20 cellular contexts compared by ENCODE assay signal in the genomic region with DNA sequence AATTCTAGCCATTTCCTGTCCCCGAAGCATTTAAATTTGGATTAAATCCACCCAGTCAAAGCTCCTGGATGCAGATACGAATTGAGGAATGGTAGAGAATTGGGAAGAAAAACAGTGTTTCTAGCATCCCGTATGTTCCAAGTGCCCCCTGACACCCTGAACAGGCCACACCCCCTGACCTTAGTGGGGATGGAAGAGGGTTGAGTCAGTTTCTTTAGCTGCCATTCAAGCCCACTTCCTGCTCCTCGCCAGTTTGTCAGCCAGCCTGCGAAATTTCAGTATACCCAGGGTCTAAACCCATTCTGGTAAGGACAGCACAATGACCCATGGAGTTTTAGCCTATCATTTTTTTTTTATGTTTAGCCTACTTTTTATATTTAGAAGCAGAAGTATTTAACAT.
"Had no signal": no experiment of that assay in that cellular context is flagged by ENCODE, and none has a peak within 500 bp of the region (broad histone marks: within the 10 kb centered on the region; RNA-seq: fewer than 3 reads in every experiment).

No MANE protein-coding gene starts in this region.

- H3K9me3 ChIP-seq: suprapubic skin had no signal

- H3K27me3 ChIP-seq: hepatocyte, suprapubic skin had no signal

- DNase-seq: activated B cell treated with CpG ODN at 0.5 μM for 24 hours; activated CD4-positive, alpha-beta T cell treated with anti-CD3 and anti-CD28 coated beads, Interleukin-2, amount 10 ng/mL, durations not matched to agents 24 days and 14 days; activated CD8-positive, alpha-beta T cell treated with anti-CD3 and anti-CD28 coated beads for 36 hours; activated naive CD4-positive, alpha-beta T cell; activated naive CD8-positive, alpha-beta T cell treated with anti-CD3 and anti-CD28 coated beads for 36 hours; activated T-cell treated with anti-CD3 and anti-CD28 coated beads, Interleukin-2, amount 50 U/mL, for 1 hour; amniotic stem cell; effector memory CD8-positive, alpha-beta T cell; foreskin fibroblast; kidney glomerular epithelial cell; left ventricle myocardium superior; naive thymus-derived CD8-positive, alpha-beta T cell; stimulated activated CD4-positive, alpha-beta T cell treated with anti-CD3 and anti-CD28 coated beads, Interleukin-4, amount 100 ng/mL, for 1 hour; stimulated activated naive CD8-positive, alpha-beta T cell treated with anti-CD3 and anti-CD28 coated beads, Interleukin-15, amount 100 ng/mL, for 72 hours; trophoblast cell had no signal

- H3K4me1 ChIP-seq: suprapubic skin had no signal

- H2AFZ ChIP-seq: hepatocyte had no signal

- H3K4me3 ChIP-seq: hepatocyte, smooth muscle cell, suprapubic skin had no signal

- ATAC-seq: activated CD8-positive, alpha-beta T cell treated with anti-CD3 and anti-CD28 coated beads for 36 hours; activated T-helper 17 cell treated with anti-CD3 and anti-CD28 coated beads, Interleukin-2, amount 50 U/mL, for 72 hours; effector memory CD8-positive, alpha-beta T cell; naive thymus-derived CD8-positive, alpha-beta T cell; sciatic nerve; stimulated activated naive CD8-positive, alpha-beta T cell treated with anti-CD3 and anti-CD28 coated beads, Interleukin-15, amount 100 ng/mL, for 72 hours had no signal

- H3K27ac ChIP-seq: hepatocyte, suprapubic skin had no signal

- H3K36me3 ChIP-seq: suprapubic skin had no signal

- H3K79me2 ChIP-seq: hepatocyte had no signal

- H3K4me2 ChIP-seq: hepatocyte, smooth muscle cell had no signal
